ENCODE assay signal across 17 cellular contexts in genomic region chr5:36251218-36251617, GRCh38. TPM values are rescaled to one million over a fixed set of nuclear protein-coding genes. Genes with fewer than 3 reads are reported as not detected.
A peak's percentile ranks its signal among the peaks of the same experiment; 100 is the strongest.
DNase-seq lines count a peak whose midpoint lies in the region; ATAC-seq and TF ChIP-seq lines count a peak whose summit lies in the region.
"Had no signal": no experiment of that assay in that cellular context is flagged by ENCODE, and none has a peak within 500 bp of the region (broad histone marks: within the 10 kb centered on the region; RNA-seq: fewer than 3 reads in every experiment).

No MANE protein-coding gene starts in this region.

- CTCF ChIA-PET in OCI-LY7 (lab: Charles Lee; ENCODE audit: unreplicated experiment) = no interaction called here

- peak; percentile 95 for TF ChIP-seq EP300 in neural cell (conservative IDR thresholded peaks at IDR 0.05; ENCODE audit: poor library complexity, severe bottlenecking)

- ATAC-seq in left lobe of liver (no peak), GM21717 (IDR thresholded peaks at IDR 0.05; ENCODE audit: unreplicated experiment) (no peak)
- ATAC-seq: A549 had no signal

- TF ChIP-seq CTCF in OCI-LY7 (conservative IDR thresholded peaks at IDR 0.05; ENCODE audit: low read length) (no peak), neural cell (IDR thresholded peaks at IDR 0.05; ENCODE audit: poor library complexity, severe bottlenecking) (no peak)

- H4K20me1 ChIP-seq in OCI-LY7 (ENCODE audit: insufficient read depth, low read length) (no peaks in the 10 kb centered on the region), neural cell (ENCODE audit: insufficient read depth) (no peaks in the 10 kb centered on the region)

- intact Hi-C loops in OCI-LY7 (cut with micrococcal nuclease; ENCODE audit: unreplicated experiment) = no loop called here

- no peak overlapping the region for H3K27ac ChIP-seq in OCI-LY7 (ENCODE audit: low read depth, low read length, poor library complexity, severe bottlenecking)
- peak overlapping the region; percentile 65 for H3K27ac ChIP-seq in cingulate gyrus (ENCODE audit: low read depth, low read length)
- H3K27ac ChIP-seq in neural cell (ENCODE audit: low read length) = peak overlapping the region; percentile 86
- H3K27ac ChIP-seq: A549, C4-2B had no signal

- no peaks in the 10 kb centered on the region for H3K27me3 ChIP-seq in neural cell (ENCODE audit: insufficient read depth, low read depth, low read length)

- no TSS peak for BruUV-seq in OCI-LY7 (replicated peaks; lab: Mats Ljungman, UMichigan)

- H3K4me2 ChIP-seq in OCI-LY7 (ENCODE audit: low read length) = no peak overlapping the region
- peak overlapping the region; percentile 22 for H3K4me2 ChIP-seq in neural cell (ENCODE audit: low read length)
- H3K4me2 ChIP-seq: A549 had no signal

- H3K79me2 ChIP-seq in OCI-LY7 (ENCODE audit: insufficient read depth, low read depth, low read length) (no peaks in the 10 kb centered on the region), neural cell (replicated peaks; ENCODE audit: insufficient read depth, low read length) (no peaks in the 10 kb centered on the region)

- POLR2A ChIA-PET in OCI-LY7 (lab: Charles Lee) = interaction anchor here (1.0 to 4.2 kb wide), 5 partner anchors 9 to 100 kb away, joined by 3 to 21 read pairs (median 3); partner anchors contain the start of genes LMBRD2, NADK2 and SKP2

- H3K9me2 ChIP-seq in OCI-LY7 (ENCODE audit: insufficient read depth, low read length) (no peaks in the 10 kb centered on the region), neural cell (ENCODE audit: insufficient read depth, low read length) (no peaks in the 10 kb centered on the region)

- peak overlapping the region; percentile 47 for H3K9ac ChIP-seq in neural cell (ENCODE audit: low read length)

- peaks cover 7% of the 10 kb centered on the region for H3K4me1 ChIP-seq in OCI-LY7 (ENCODE audit: insufficient read depth, low read length, poor library complexity, severe bottlenecking)
- H3K4me1 ChIP-seq: A549, BE2C had no signal

- TF ChIP-seq RAD21 in neural cell (conservative IDR thresholded peaks at IDR 0.05) = no peak

- H3F3A ChIP-seq in neural cell (ENCODE audit: insufficient read depth, low read length, poor library complexity, severe bottlenecking) = no peaks in the 10 kb centered on the region

- H3K4me3 ChIP-seq in OCI-LY7 (ENCODE audit: low read depth, low read length, poor library complexity, severe bottlenecking) (no peak overlapping the region), neural cell (ENCODE audit: low read length) (peak overlapping the region; percentile 45)
- H3K4me3 ChIP-seq: A549 had no signal

- DNase-seq in OCI-LY7 (ENCODE audit: low spot score) (peak; percentile 24), NCI-H1417 (lab: John Stamatoyannopoulos, UW) (no peak), left lobe of liver (ENCODE audit: low spot score) (no peak)
- DNase-seq: BE2C; CD4-positive, alpha-beta memory T cell; DMS153; DMS79 treated with DMSO at 0.1 percent for 48 hours; EL; HCEC 1CT; IMR-90 had no signal

- H2AFZ ChIP-seq in OCI-LY7 (ENCODE audit: low read length) (no peak overlapping the region; the same call in 1 of the 2 replicates), neural cell (ENCODE audit: low read depth, low read length) (no peak overlapping the region)

- H3K9me3 ChIP-seq in OCI-LY7 (ENCODE audit: low read length) (no peaks in the 10 kb centered on the region), neural cell (ENCODE audit: low read length) (no peaks in the 10 kb centered on the region)
- H3K9me3 ChIP-seq: A549, BE2C had no signal

- H3K36me3 ChIP-seq in OCI-LY7 (ENCODE audit: insufficient read depth, low read length) (no peaks in the 10 kb centered on the region), neural cell (ENCODE audit: insufficient read depth, low read length) (no peaks in the 10 kb centered on the region)
- H3K36me3 ChIP-seq: BE2C had no signal

TF ChIP-seq in neural cell, 6 proteins besides CTCF, POLR2A, EP300 and RAD21:
- TF ChIP-seq REST (IDR thresholded peaks at IDR 0.05; ENCODE audit: borderline replicate concordance) = peak; percentile 51
- TF ChIP-seq EZH2 (IDR thresholded peaks at IDR 0.05; ENCODE audit: borderline replicate concordance, insufficient read depth, low read length, poor library complexity, severe bottlenecking) = no peak
- TF ChIP-seq POLR2AphosphoS5 (IDR thresholded peaks at IDR 0.05) = peak; percentile 84

RNA-seq across cellular contexts. Expression of gene NADK2, which starts 9.5 kb away (rescaled TPM):
- total RNA-seq in OCI-LY7 (2014; rRNA removed; shearing (Covaris generic)) = 21.2 and 23.8 TPM in 2 replicates
- total RNA-seq in OCI-LY7 (2022) (37.5 and 38.6 TPM in 2 replicates), left lobe of liver (185 TPM)
- polyA plus RNA-seq in neural cell = 59.1 and 66.8 TPM in 2 replicates
- 62.6 and 67.4 TPM in 2 replicates for polyA minus RNA-seq in neural cell

RNA-seq across cellular contexts. Expression of gene RANBP3L, which starts 50.5 kb away (rescaled TPM):
- not detected in 2 replicates for total RNA-seq in OCI-LY7 (2014; rRNA removed; shearing (Covaris generic))
- not detected in 2 replicates for total RNA-seq in OCI-LY7 (2022)
- 2.2 and 2.5 TPM in 2 replicates for polyA plus RNA-seq in neural cell
- 3.7 and 3.9 TPM in 2 replicates for polyA minus RNA-seq in neural cell
- total RNA-seq in left lobe of liver = 3.3 TPM
- total RNA-seq: CD4-positive, alpha-beta memory T cell; HT-29; IMR-90 had no signal
- polyA plus RNA-seq: A549; AG04450; CD4-positive, alpha-beta memory T cell; IMR-90 had no signal
